In the genomic region with DNA sequence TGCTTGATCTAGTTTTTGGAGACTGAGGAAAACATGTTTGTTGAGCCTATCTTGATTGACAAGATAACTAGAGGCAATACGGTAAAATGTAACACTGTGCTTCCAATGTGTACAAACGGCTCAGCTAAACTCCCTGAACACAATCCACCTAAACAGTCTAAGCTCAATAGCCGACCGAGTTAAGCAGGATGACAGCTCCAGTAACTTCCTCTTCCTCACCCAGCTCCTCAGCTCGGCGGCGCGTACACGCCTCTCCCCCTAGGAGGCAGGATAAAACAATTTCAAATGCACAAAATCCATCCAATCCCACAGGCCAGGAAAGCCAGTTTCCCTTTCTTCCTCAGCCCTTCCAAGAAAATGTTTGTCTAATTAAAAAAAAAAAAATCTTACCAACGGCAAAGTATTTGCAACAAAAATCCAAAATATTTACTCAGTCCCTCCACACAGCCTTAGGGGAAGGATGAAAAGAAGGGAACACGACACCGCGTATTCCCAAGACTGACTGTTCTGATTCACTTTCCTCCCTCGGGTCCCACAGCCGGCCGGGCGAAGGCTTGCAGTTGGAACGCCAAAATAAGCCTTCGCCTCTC, we compare ENCODE assay signal across 8 cellular contexts. TPM values are rescaled to one million over a fixed set of nuclear protein-coding genes. Genes with fewer than 3 reads are reported as not detected.
DNase-seq lines count a peak whose midpoint lies in the region; ATAC-seq and TF ChIP-seq lines count a peak whose summit lies in the region.

No MANE protein-coding gene starts in this region.

- no peaks in the 10 kb centered on the region for H3K9me3 Mint-ChIP-seq in activated B cell treated with CpG ODN at 0.5 μM for 24 hours
- H3K9me3 Mint-ChIP-seq in dendritic cell treated with granulocyte-macrophage colony-stimulating factor and Interleukin-4, amounts not matched to agents 40 ng/mL and 50 ng/mL, for 4 days, result no peaks in the 10 kb centered on the region

- H3K27me3 Mint-ChIP-seq in activated B cell treated with CpG ODN at 0.5 μM for 24 hours, result no peaks in the 10 kb centered on the region
- H3K27me3 Mint-ChIP-seq in dendritic cell treated with granulocyte-macrophage colony-stimulating factor and Interleukin-4, amounts not matched to agents 40 ng/mL and 50 ng/mL, for 4 days, result no peaks in the 10 kb centered on the region

- peaks cover 74% of the 10 kb centered on the region for H3K4me1 Mint-ChIP-seq in activated B cell treated with CpG ODN at 0.5 μM for 24 hours
- H3K4me1 Mint-ChIP-seq in dendritic cell treated with granulocyte-macrophage colony-stimulating factor and Interleukin-4, amounts not matched to agents 40 ng/mL and 50 ng/mL, for 4 days (ENCODE audit: low read depth), result peaks cover 55% of the 10 kb centered on the region

- intact Hi-C loops in activated B cell treated with CpG ODN at 0.5 μM for 24 hours (cut with micrococcal nuclease), result loop anchor here (1.0 to 5.0 kb wide), 4 partner anchors 13 to 957 kb away; no protein-coding TSS in a partner anchor
- intact Hi-C loops in dendritic cell treated with granulocyte-macrophage colony-stimulating factor and Interleukin-4, amounts not matched to agents 40 ng/mL and 50 ng/mL, for 4 days (cut with micrococcal nuclease), result no loop called here
- intact Hi-C loops in left colon (cut with DNase I, micrococcal nuclease), result no loop called here

- peak; percentile 21 for ATAC-seq in HG03196 (IDR thresholded peaks at IDR 0.05; ENCODE audit: unreplicated experiment)
- peak; percentile 22 for ATAC-seq in activated B cell treated with CpG ODN at 0.5 μM for 24 hours (ENCODE audit: low read depth)
- ATAC-seq in left colon, result peak; percentile 71

- POLR2A ChIA-PET in activated B cell treated with CpG ODN at 0.5 μM for 24 hours (lab: Charles Lee), result interaction anchor here (0.6 to 8.3 kb wide), 21 partner anchors 8 to 593 kb away, joined by 3 to 417 read pairs (median 4); a partner anchor contains a TSS

- CTCF ChIA-PET in activated B cell treated with CpG ODN at 0.5 μM for 24 hours (lab: Charles Lee), result interaction anchor here (1.6 to 2.6 kb wide), 2 partner anchors 37 to 43 kb away, joined by 4 to 27 read pairs; a partner anchor contains a TSS

- TF ChIP-seq CTCF in activated B cell treated with CpG ODN at 0.5 μM for 24 hours (IDR thresholded peaks at IDR 0.05), result no peak

- H3K27ac Mint-ChIP-seq in activated B cell treated with CpG ODN at 0.5 μM for 24 hours, result peak overlapping the region; percentile 96
- peak overlapping the region; percentile 97 for H3K27ac Mint-ChIP-seq in dendritic cell treated with granulocyte-macrophage colony-stimulating factor and Interleukin-4, amounts not matched to agents 40 ng/mL and 50 ng/mL, for 4 days

- peak overlapping the region; percentile 96 for H3K4me3 Mint-ChIP-seq in activated B cell treated with CpG ODN at 0.5 μM for 24 hours
- peak overlapping the region; percentile 93 for H3K4me3 Mint-ChIP-seq in dendritic cell treated with granulocyte-macrophage colony-stimulating factor and Interleukin-4, amounts not matched to agents 40 ng/mL and 50 ng/mL, for 4 days

- DNase-seq in activated CD8-positive, alpha-beta memory T cell treated with anti-CD3 and anti-CD28 coated beads for 24 hours, result peak; percentile 69
- no peak for DNase-seq in activated CD8-positive, alpha-beta memory T cell treated with anti-CD3 and anti-CD28 coated beads, Interleukin-2, amount 50 U/mL, for 48 hours
- DNase-seq in NCI-H446 treated with DMSO at 0.1 percent for 48 hours (lab: John Stamatoyannopoulos, UW) (peak; percentile 46), activated B cell treated with CpG ODN at 0.5 μM for 24 hours (peak; percentile 41), left colon (peak; percentile 77 to 79)
- peak; percentile 54 for DNase-seq in stimulated activated CD4-positive, alpha-beta T cell treated with anti-CD3 and anti-CD28 coated beads, Interleukin-4, amount 100 ng/mL, for 24 hours

- H3K36me3 Mint-ChIP-seq in activated B cell treated with CpG ODN at 0.5 μM for 24 hours (ENCODE audit: low read depth), result peaks cover 26% of the 10 kb centered on the region
- H3K36me3 Mint-ChIP-seq in dendritic cell treated with granulocyte-macrophage colony-stimulating factor and Interleukin-4, amounts not matched to agents 40 ng/mL and 50 ng/mL, for 4 days (ENCODE audit: low read depth), result peaks cover 22% of the 10 kb centered on the region

RNA-seq across cellular contexts. Expression of a gene that starts 1.0 kb away (rescaled TPM):
- total RNA-seq in activated B cell treated with CpG ODN at 0.5 μM for 24 hours (72.2 and 75.3 TPM in 2 replicates), left colon (10 to 100 TPM; 40.2 to 49.8 TPM)

RNA-seq across cellular contexts. Expression of a gene that starts 44.5 kb away (rescaled TPM):
- total RNA-seq in activated B cell treated with CpG ODN at 0.5 μM for 24 hours (31.7 and 38.3 TPM in 2 replicates), left colon (10 to 100 TPM; 25.7 to 33.7 TPM)

Comparison
In these comparisons a context has a peak if more than half of its experiments do, and no peak if none do; other contexts are left out.
1. ATAC-seq: peak in every context shown above with its lines; median percentile 71 in left colon; 22 in activated B cell treated with CpG ODN at 0.5 μM for 24 hours; 21 in HG03196.